In the genomic region with DNA sequence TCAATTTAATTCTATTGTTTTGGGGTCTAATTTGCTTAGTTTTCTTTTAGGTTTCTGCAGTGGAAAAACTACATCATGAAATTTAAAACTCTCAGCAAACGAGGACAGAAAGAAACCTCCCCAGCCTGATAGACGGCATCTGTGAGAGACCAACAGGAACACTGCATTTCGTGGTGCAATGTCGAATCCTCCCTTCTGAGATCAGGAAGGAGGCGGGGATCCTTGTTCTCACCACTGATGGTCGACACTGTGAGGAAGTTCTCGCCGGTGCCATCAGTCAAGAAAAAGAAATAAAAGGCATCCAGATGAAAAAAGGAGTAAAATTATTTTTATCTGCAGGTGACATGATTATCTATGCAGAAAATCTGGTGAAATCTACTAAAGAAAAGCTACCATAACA, we compare ENCODE assay signal across 10 cellular contexts. TPM values are rescaled to one million over a fixed set of nuclear protein-coding genes. Genes with fewer than 3 reads are reported as not detected.
DNase-seq lines count a peak whose midpoint lies in the region; ATAC-seq, FAIRE-seq and TF ChIP-seq lines count a peak whose summit lies in the region.
"Had no signal": no experiment of that assay in that cellular context is flagged by ENCODE, and none has a peak within 500 bp of the region (broad histone marks: within the 10 kb centered on the region; RNA-seq: fewer than 3 reads in every experiment).

No MANE protein-coding gene starts in this region.

- no peaks in the 10 kb centered on the region for H3K9me3 Mint-ChIP-seq in effector memory CD8-positive, alpha-beta T cell

- no peaks in the 10 kb centered on the region for H4K20me1 ChIP-seq in OCI-LY7 (ENCODE audit: insufficient read depth, low read length)

- H3K27me3 Mint-ChIP-seq in effector memory CD8-positive, alpha-beta T cell: no peaks in the 10 kb centered on the region

- peak; percentile 51 for FAIRE-seq in GM18507 (lab: Jason Lieb, UNC)

- ATAC-seq in effector memory CD8-positive, alpha-beta T cell (replicated peaks): peak; percentile 68
- no peak for ATAC-seq in gastroesophageal sphincter

- BruUV-seq in OCI-LY7 (replicated peaks; lab: Mats Ljungman, UMichigan): no TSS peak

- peaks cover 37% of the 10 kb centered on the region for H3K36me3 Mint-ChIP-seq in effector memory CD8-positive, alpha-beta T cell (ENCODE audit: insufficient read depth)

- POLR2A ChIA-PET in OCI-LY7 (lab: Charles Lee): no interaction called here

- H3K27ac Mint-ChIP-seq in effector memory CD8-positive, alpha-beta T cell: peak overlapping the region; percentile 87 to 90

- H3K9me3 ChIP-seq in OCI-LY7 (ENCODE audit: low read length) (peaks cover 18% of the 10 kb centered on the region), spleen (peaks cover 0 to 6% (median 0%) of the 10 kb centered on the region in 8 donors), gastroesophageal sphincter (no peaks in the 10 kb centered on the region)
- H3K9me3 ChIP-seq: SJSA1 had no signal

- H3K9me2 ChIP-seq in OCI-LY7 (ENCODE audit: insufficient read depth, low read length): no peaks in the 10 kb centered on the region

- no peak for TF ChIP-seq POLR2A in spleen (IDR thresholded peaks at IDR 0.05)
- no peak for TF ChIP-seq POLR2A in gastroesophageal sphincter (IDR thresholded peaks at IDR 0.05)

- TF ChIP-seq CTCF in OCI-LY7 (conservative IDR thresholded peaks at IDR 0.05; ENCODE audit: low read length) (no peak), spleen (IDR thresholded peaks at IDR 0.05 in 8 of 11, conservative IDR thresholded peaks at IDR 0.05 in 3 of 11) (no peak), gastroesophageal sphincter (IDR thresholded peaks at IDR 0.05) (no peak)

- WGBS in spleen, 5 donors: 6 to 15% (median 12%) methylated on average over 8 of the region's 8 CpGs
- 47% methylated on average over 8 of the region's 8 CpGs; no CpG with 5 or more reads in 1 of the 2 donors for WGBS in gastroesophageal sphincter (ENCODE audit: low coverage in 1 of 2), 2 donors

- peak overlapping the region; percentile 51 for H3K4me2 ChIP-seq in OCI-LY7 (ENCODE audit: low read length)

- H3K27ac ChIP-seq in OCI-LY7 (ENCODE audit: low read depth, low read length, poor library complexity, severe bottlenecking) (peak overlapping the region; percentile 14), spleen (peak overlapping the region in 5 of 8 donors; percentile 25 to 58 (median 30)), gastroesophageal sphincter (no peak overlapping the region)
- H3K27ac ChIP-seq: SJSA1 had no signal

- H3K4me3 ChIP-seq in OCI-LY7 (ENCODE audit: low read depth, low read length, poor library complexity, severe bottlenecking) (peak overlapping the region; percentile 23), spleen (peak overlapping the region in 1 of 8 donors; percentile 46), gastroesophageal sphincter (no peak overlapping the region)
- H3K4me3 ChIP-seq: SJSA1 had no signal

- H2AFZ ChIP-seq in OCI-LY7 (ENCODE audit: low read length): no peak overlapping the region

- H3K4me1 Mint-ChIP-seq in effector memory CD8-positive, alpha-beta T cell (ENCODE audit: low read depth in 2 of 2): peaks cover 46 to 47% of the 10 kb centered on the region in 2 donors

- peak overlapping the region; percentile 30 to 63 for H3K4me3 Mint-ChIP-seq in effector memory CD8-positive, alpha-beta T cell
- H3K4me3 Mint-ChIP-seq: mesothelial cell of epicardium had no signal

- H3K27me3 ChIP-seq in spleen (replicated peaks in 1 of 7) (no peaks in the 10 kb centered on the region), gastroesophageal sphincter (no peaks in the 10 kb centered on the region)
- H3K27me3 ChIP-seq: SJSA1 had no signal

- peaks cover 20% of the 10 kb centered on the region for H3K4me1 ChIP-seq in OCI-LY7 (ENCODE audit: insufficient read depth, low read length, poor library complexity, severe bottlenecking)
- H3K4me1 ChIP-seq in spleen: peaks cover 8 to 70% (median 37%) of the 10 kb centered on the region in 6 donors
- H3K4me1 ChIP-seq in gastroesophageal sphincter: peaks cover 0 to 25% (median 0%) of the 10 kb centered on the region in 3 donors
- H3K4me1 ChIP-seq: SJSA1 had no signal

- intact Hi-C loops in OCI-LY7 (cut with micrococcal nuclease; ENCODE audit: unreplicated experiment): no loop called here
- intact Hi-C loops in spleen (cut with DNase I; ENCODE audit: low total_unique reads): no loop called here

- CTCF ChIA-PET in OCI-LY7 (lab: Charles Lee; ENCODE audit: unreplicated experiment): no interaction called here

- no peak for TF ChIP-seq EP300 in gastroesophageal sphincter (IDR thresholded peaks at IDR 0.05)

- DNase-seq in GM18507 (ENCODE audit: extremely low spot score, insufficient read length, low read depth) (no peak), OCI-LY7 (ENCODE audit: low spot score) (peak; percentile 33), spleen (peak; percentile 47), cortex of kidney (lab: John Stamatoyannopoulos, UW) (no peak)
- no peak for DNase-seq in effector memory CD8-positive, alpha-beta T cell
- no peak for DNase-seq in effector CD4-positive, alpha-beta T cell
- DNase-seq: NCI-H1436 treated with DMSO at 0.1 percent for 48 hours had no signal

- H3K79me2 ChIP-seq in OCI-LY7 (ENCODE audit: insufficient read depth, low read depth, low read length): peaks cover 58% of the 10 kb centered on the region

- peaks cover 38% of the 10 kb centered on the region for H3K36me3 ChIP-seq in OCI-LY7 (ENCODE audit: insufficient read depth, low read length)
- peaks cover 0 to 30% (median 28%) of the 10 kb centered on the region in 6 donors for H3K36me3 ChIP-seq in spleen
- H3K36me3 ChIP-seq in gastroesophageal sphincter: peaks cover 0 to 27% of the 10 kb centered on the region in 2 donors
- H3K36me3 ChIP-seq: SJSA1 had no signal

RNA-seq across cellular contexts. Expression of a gene that starts 16.5 kb away (rescaled TPM):
- 77.5 and 86.1 TPM in 2 replicates for total RNA-seq in OCI-LY7 (2014; rRNA removed; shearing (Covaris generic))
- total RNA-seq in OCI-LY7 (2022): 107 and 111 TPM in 2 replicates
- total RNA-seq in spleen: 100 to 1,000 TPM; 154 to 212 (median 179) TPM
- polyA plus RNA-seq in spleen: 100 to 1,000 TPM; 112 to 249 (median 203) TPM
- 10 to 100 TPM; 70.1 to 95.3 (median 78.1) TPM for total RNA-seq in gastroesophageal sphincter

RNA-seq across cellular contexts. Expression of a gene that starts 16.7 kb away (rescaled TPM):
- 7.1 and 12.5 TPM in 2 replicates for total RNA-seq in OCI-LY7 (2014; rRNA removed; shearing (Covaris generic))
- total RNA-seq in OCI-LY7 (2022): 31.9 and 33.1 TPM in 2 replicates
- total RNA-seq in spleen: 10 to 100 TPM; 38.2 to 76.8 (median 56.6) TPM
- 10 to 100 TPM; 59.4 to 83.9 (median 78.6) TPM for polyA plus RNA-seq in spleen
- total RNA-seq in gastroesophageal sphincter: 10 to 100 TPM; 21.7 to 40.3 (median 24.2) TPM

RNA-seq across cellular contexts. Expression of a gene that starts 57.8 kb away (rescaled TPM):
- total RNA-seq in OCI-LY7 (2014; rRNA removed; shearing (Covaris generic)): 8.6 and 11.3 TPM in 2 replicates
- total RNA-seq in OCI-LY7 (2022) (13.0 and 15.2 TPM in 2 replicates), spleen (10 to 100 TPM; 13.6 to 26.3 (median 17.0) TPM), gastroesophageal sphincter (10 to 100 TPM in 2 of 4 donors, 1 to 10 TPM in 2; 7.5 to 13.5 (median 9.3) TPM)
- 10 to 100 TPM in 1 of 3 donors, 1 to 10 TPM in 2; 6.3 to 15.4 (median 9.3) TPM for polyA plus RNA-seq in spleen

Comparison
In these comparisons a context has a peak if more than half of its experiments do, and no peak if none do; other contexts are left out.
1. DNase-seq: peak in OCI-LY7 (single experiment) and spleen (single experiment); none in GM18507 (single experiment), effector memory CD8-positive, alpha-beta T cell (0 of 3), cortex of kidney (single experiment) and effector CD4-positive, alpha-beta T cell (single experiment).
2. H3K27ac ChIP-seq: peak in OCI-LY7 (single experiment) and spleen (5 of 8); none in gastroesophageal sphincter (0 of 4).